ENCODE assay signal across 1 cellular context in genomic region chr19:11236324-11237301, GRCh38.
TF ChIP-seq lines count a peak whose summit lies in the region.

No MANE protein-coding gene starts in this region.

TF ChIP-seq in HepG2, 621 proteins besides CTCF, POLR2A, EP300 and RAD21 (continued from another document and continues in another):
- TF ChIP-seq NFAT5 (CRISPR knock-in tag; IDR thresholded peaks at IDR 0.05) = no peak
- TF ChIP-seq SNAI1 (CRISPR knock-in tag; IDR thresholded peaks at IDR 0.05; ENCODE audit: borderline replicate concordance) = no peak
- TF ChIP-seq ZNF317 (CRISPR knock-in tag; IDR thresholded peaks at IDR 0.05) = peak; percentile 76
- TF ChIP-seq HOXA9 (CRISPR knock-in tag; IDR thresholded peaks at IDR 0.05; ENCODE audit: borderline replicate concordance) = peak; percentile 90; the same call in 1 of the 2 replicates
- TF ChIP-seq, protein P1, sequence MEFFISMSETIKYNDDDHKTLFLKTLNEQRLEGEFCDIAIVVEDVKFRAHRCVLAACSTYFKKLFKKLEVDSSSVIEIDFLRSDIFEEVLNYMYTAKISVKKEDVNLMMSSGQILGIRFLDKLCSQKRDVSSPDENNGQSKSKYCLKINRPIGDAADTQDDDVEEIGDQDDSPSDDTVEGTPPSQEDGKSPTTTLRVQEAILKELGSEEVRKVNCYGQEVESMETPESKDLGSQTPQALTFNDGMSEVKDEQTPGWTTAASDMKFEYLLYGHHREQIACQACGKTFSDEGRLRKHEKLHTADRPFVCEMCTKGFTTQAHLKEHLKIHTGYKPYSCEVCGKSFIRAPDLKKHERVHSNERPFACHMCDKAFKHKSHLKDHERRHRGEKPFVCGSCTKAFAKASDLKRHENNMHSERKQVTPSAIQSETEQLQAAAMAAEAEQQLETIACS (CRISPR knock-in tag; IDR thresholded peaks at IDR 0.05) = no peak
- TF ChIP-seq CREB1 (IDR thresholded peaks at IDR 0.05) = 0 out of 2 replicates have a peak, but pooled peaks have one; percentile 3
- peak; percentile 36; the same call in 1 of the 2 replicates for TF ChIP-seq CREB1 (CRISPR knock-in tag; IDR thresholded peaks at IDR 0.05)
- peak; percentile 73; the same call in 1 of the 2 replicates for TF ChIP-seq ZNF564 (CRISPR knock-in tag; IDR thresholded peaks at IDR 0.05)
- TF ChIP-seq BCL3 (CRISPR knock-in tag; IDR thresholded peaks at IDR 0.05) = peak; percentile 86
- peak; percentile 76; the same call in 1 of the 2 replicates for TF ChIP-seq NR2C2 (CRISPR knock-in tag; IDR thresholded peaks at IDR 0.05; ENCODE audit: borderline replicate concordance)
- TF ChIP-seq ZNF510 (CRISPR knock-in tag; IDR thresholded peaks at IDR 0.05; ENCODE audit: low read depth) = 0 out of 2 replicates have a peak, but pooled peaks have one; percentile 79
- TF ChIP-seq SRSF4 (IDR thresholded peaks at IDR 0.05; ENCODE audit: low read depth, low read length, poor library complexity, severe bottlenecking) = no peak
- TF ChIP-seq ZBTB4 (CRISPR knock-in tag; IDR thresholded peaks at IDR 0.05; ENCODE audit: borderline replicate concordance) = peak; percentile 75; the same call in 1 of the 2 replicates
- TF ChIP-seq IRX3 (CRISPR knock-in tag; IDR thresholded peaks at IDR 0.05; ENCODE audit: borderline replicate concordance, low read depth) = peak; percentile 61; the same call in 1 of the 2 replicates
- peak; percentile 85; the same call in 1 of the 2 replicates for TF ChIP-seq ZHX1 (CRISPR knock-in tag; IDR thresholded peaks at IDR 0.05; ENCODE audit: low read depth)
- no peak for TF ChIP-seq HDAC6 (IDR thresholded peaks at IDR 0.05; ENCODE audit: low read depth, low read length)
- 0 out of 2 replicates have a peak, but pooled peaks have one; percentile 31 for TF ChIP-seq ZNF121 (CRISPR knock-in tag; IDR thresholded peaks at IDR 0.05)
- TF ChIP-seq ZNF710 (CRISPR knock-in tag; IDR thresholded peaks at IDR 0.05; ENCODE audit: borderline replicate concordance) = peak; percentile 68; the same call in 1 of the 2 replicates
- TF ChIP-seq ZNF354B (CRISPR knock-in tag; IDR thresholded peaks at IDR 0.05) = no peak
- TF ChIP-seq CAMTA2 (CRISPR knock-in tag; IDR thresholded peaks at IDR 0.05; ENCODE audit: borderline replicate concordance) = no peak
- TF ChIP-seq FIP1L1 (IDR thresholded peaks at IDR 0.05; ENCODE audit: borderline replicate concordance, insufficient read depth, low read depth, low read length) = no peak
- TF ChIP-seq HMG20A (CRISPR knock-in tag; IDR thresholded peaks at IDR 0.05; ENCODE audit: borderline replicate concordance) = peak; percentile 63; the same call in 1 of the 2 replicates
- no peak for TF ChIP-seq SETDB1 (CRISPR knock-in tag; IDR thresholded peaks at IDR 0.05; ENCODE audit: borderline replicate concordance)
- 0 out of 2 replicates have a peak, but pooled peaks have one; percentile 22 for TF ChIP-seq PAWR (CRISPR knock-in tag; IDR thresholded peaks at IDR 0.05; ENCODE audit: borderline replicate concordance)
- peak; percentile 25; the same call in 1 of the 2 replicates for TF ChIP-seq ZNF777 (CRISPR knock-in tag; IDR thresholded peaks at IDR 0.05)
- TF ChIP-seq MYNN (CRISPR knock-in tag; IDR thresholded peaks at IDR 0.05; ENCODE audit: low read depth) = no peak
- TF ChIP-seq TCF7 (IDR thresholded peaks at IDR 0.05; ENCODE audit: low read depth) = 0 out of 2 replicates have a peak, but pooled peaks have one; percentile 35
- TF ChIP-seq ZBTB7B (CRISPR knock-in tag; IDR thresholded peaks at IDR 0.05) = peak; percentile 97; the same call in 1 of the 2 replicates
- no peak for TF ChIP-seq IRF9 (CRISPR knock-in tag; IDR thresholded peaks at IDR 0.05; ENCODE audit: borderline replicate concordance)
- no peak for TF ChIP-seq ZFP1 (CRISPR knock-in tag; IDR thresholded peaks at IDR 0.05)
- TF ChIP-seq ZNF543 (CRISPR knock-in tag; IDR thresholded peaks at IDR 0.05) = peak; percentile 73; the same call in 1 of the 2 replicates
- TF ChIP-seq THYN1 (CRISPR knock-in tag; IDR thresholded peaks at IDR 0.05; ENCODE audit: borderline replicate concordance, low read depth) = no peak
- TF ChIP-seq, protein P2, sequence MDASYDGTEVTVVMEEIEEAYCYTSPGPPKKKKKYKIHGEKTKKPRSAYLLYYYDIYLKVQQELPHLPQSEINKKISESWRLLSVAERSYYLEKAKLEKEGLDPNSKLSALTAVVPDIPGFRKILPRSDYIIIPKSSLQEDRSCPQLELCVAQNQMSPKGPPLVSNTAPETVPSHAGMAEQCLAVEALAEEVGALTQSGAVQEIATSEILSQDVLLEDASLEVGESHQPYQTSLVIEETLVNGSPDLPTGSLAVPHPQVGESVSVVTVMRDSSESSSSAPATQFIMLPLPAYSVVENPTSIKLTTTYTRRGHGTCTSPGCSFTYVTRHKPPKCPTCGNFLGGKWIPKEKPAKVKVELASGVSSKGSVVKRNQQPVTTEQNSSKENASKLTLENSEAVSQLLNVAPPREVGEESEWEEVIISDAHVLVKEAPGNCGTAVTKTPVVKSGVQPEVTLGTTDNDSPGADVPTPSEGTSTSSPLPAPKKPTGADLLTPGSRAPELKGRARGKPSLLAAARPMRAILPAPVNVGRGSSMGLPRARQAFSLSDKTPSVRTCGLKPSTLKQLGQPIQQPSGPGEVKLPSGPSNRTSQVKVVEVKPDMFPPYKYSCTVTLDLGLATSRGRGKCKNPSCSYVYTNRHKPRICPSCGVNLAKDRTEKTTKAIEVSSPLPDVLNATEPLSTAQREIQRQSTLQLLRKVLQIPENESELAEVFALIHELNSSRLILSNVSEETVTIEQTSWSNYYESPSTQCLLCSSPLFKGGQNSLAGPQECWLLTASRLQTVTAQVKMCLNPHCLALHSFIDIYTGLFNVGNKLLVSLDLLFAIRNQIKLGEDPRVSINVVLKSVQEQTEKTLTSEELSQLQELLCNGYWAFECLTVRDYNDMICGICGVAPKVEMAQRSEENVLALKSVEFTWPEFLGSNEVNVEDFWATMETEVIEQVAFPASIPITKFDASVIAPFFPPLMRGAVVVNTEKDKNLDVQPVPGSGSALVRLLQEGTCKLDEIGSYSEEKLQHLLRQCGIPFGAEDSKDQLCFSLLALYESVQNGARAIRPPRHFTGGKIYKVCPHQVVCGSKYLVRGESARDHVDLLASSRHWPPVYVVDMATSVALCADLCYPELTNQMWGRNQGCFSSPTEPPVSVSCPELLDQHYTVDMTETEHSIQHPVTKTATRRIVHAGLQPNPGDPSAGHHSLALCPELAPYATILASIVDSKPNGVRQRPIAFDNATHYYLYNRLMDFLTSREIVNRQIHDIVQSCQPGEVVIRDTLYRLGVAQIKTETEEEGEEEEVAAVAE (CRISPR knock-in tag; IDR thresholded peaks at IDR 0.05; ENCODE audit: borderline replicate concordance) = no peak
- peak; percentile 99 for TF ChIP-seq SKI (IDR thresholded peaks at IDR 0.05; ENCODE audit: partially characterized antibody)
- TF ChIP-seq HDAC2 (CRISPR knock-in tag; IDR thresholded peaks at IDR 0.05) = peak; percentile 81
- TF ChIP-seq MIER2 (CRISPR knock-in tag; IDR thresholded peaks at IDR 0.05) = no peak; the same call in 1 of the 2 replicates
- peak; percentile 67 for TF ChIP-seq NR2F6 (IDR thresholded peaks at IDR 0.05)
- TF ChIP-seq NR2F6 (CRISPR knock-in tag; IDR thresholded peaks at IDR 0.05) = peak; percentile 93
